ENCODE assay signal across 1 cellular context in the genomic region with DNA sequence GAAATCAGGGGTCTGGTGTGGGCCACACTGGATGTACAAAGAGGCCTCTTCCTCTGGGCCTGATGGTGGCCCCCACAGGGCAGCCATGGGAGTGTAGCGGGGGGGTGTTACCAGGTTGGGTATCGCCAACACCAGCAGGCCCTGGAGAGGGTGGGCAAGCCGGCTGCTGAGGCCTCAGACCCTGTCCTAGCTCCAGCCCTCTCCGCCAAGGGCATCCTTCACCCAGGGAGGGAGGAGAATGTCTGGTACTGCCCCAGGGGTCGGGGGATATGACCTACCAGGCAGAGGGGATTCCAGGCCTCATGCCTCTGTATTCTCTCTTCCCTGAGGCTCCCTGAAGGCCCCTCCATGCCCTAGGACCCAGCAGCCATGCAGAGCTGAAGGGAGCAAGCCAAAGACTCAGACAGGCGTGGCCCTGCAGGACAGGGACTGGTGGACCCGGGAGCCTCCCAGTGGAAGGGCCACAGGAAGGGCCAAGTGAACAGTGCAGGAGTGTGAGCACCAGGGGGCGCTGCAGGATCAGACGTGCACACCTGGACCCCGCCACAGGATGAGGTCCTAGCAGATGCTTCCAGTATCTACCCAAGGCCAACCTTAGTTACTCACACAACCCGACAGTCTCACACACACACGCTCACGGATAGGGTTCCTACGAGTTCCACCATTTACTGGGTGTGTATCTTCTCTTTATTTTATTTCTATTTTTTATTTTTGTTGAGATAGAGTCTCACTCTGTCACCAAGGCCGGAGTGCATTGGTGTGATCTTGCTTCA.
TF ChIP-seq lines count a peak whose summit lies in the region.

No MANE protein-coding gene starts in this region.

TF ChIP-seq in HepG2, 621 proteins besides CTCF, POLR2A, EP300 and RAD21 (continued from another document and continues in another):
- no peak for TF ChIP-seq E2F5 (CRISPR knock-in tag; conservative IDR thresholded peaks at IDR 0.05)
- TF ChIP-seq SP5 (CRISPR knock-in tag; IDR thresholded peaks at IDR 0.05; ENCODE audit: borderline replicate concordance, low read depth), result peak; percentile 75
- TF ChIP-seq, protein P1, sequence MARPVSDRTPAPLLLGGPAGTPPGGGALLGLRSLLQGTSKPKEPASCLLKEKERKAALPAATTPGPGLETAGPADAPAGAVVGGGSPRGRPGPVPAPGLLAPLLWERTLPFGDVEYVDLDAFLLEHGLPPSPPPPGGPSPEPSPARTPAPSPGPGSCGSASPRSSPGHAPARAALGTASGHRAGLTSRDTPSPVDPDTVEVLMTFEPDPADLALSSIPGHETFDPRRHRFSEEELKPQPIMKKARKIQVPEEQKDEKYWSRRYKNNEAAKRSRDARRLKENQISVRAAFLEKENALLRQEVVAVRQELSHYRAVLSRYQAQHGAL (CRISPR knock-in tag; IDR thresholded peaks at IDR 0.05; ENCODE audit: not compliant biosample characterization), result no peak
- TF ChIP-seq ZC3H4 (CRISPR knock-in tag; IDR thresholded peaks at IDR 0.05; ENCODE audit: borderline replicate concordance), result no peak
- TF ChIP-seq ISL2 (CRISPR knock-in tag; IDR thresholded peaks at IDR 0.05), result peak; percentile 28; the same call in 1 of the 2 replicates
- TF ChIP-seq MAF1 (CRISPR knock-in tag; IDR thresholded peaks at IDR 0.05; ENCODE audit: borderline replicate concordance), result no peak
- no peak for TF ChIP-seq ZNF552 (CRISPR knock-in tag; IDR thresholded peaks at IDR 0.05; ENCODE audit: borderline replicate concordance)
- TF ChIP-seq, protein P2, sequence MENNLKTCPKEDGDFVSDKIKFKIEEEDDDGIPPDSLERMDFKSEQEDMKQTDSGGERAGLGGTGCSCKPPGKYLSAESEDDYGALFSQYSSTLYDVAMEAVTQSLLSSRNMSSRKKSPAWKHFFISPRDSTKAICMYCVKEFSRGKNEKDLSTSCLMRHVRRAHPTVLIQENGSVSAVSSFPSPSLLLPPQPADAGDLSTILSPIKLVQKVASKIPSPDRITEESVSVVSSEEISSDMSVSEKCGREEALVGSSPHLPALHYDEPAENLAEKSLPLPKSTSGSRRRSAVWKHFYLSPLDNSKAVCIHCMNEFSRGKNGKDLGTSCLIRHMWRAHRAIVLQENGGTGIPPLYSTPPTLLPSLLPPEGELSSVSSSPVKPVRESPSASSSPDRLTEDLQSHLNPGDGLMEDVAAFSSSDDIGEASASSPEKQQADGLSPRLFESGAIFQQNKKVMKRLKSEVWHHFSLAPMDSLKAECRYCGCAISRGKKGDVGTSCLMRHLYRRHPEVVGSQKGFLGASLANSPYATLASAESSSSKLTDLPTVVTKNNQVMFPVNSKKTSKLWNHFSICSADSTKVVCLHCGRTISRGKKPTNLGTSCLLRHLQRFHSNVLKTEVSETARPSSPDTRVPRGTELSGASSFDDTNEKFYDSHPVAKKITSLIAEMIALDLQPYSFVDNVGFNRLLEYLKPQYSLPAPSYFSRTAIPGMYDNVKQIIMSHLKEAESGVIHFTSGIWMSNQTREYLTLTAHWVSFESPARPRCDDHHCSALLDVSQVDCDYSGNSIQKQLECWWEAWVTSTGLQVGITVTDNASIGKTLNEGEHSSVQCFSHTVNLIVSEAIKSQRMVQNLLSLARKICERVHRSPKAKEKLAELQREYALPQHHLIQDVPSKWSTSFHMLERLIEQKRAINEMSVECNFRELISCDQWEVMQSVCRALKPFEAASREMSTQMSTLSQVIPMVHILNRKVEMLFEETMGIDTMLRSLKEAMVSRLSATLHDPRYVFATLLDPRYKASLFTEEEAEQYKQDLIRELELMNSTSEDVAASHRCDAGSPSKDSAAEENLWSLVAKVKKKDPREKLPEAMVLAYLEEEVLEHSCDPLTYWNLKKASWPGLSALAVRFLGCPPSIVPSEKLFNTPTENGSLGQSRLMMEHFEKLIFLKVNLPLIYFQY (CRISPR knock-in tag; IDR thresholded peaks at IDR 0.05; ENCODE audit: borderline replicate concordance), result 0 out of 2 replicates have a peak, but pooled peaks have one; percentile 58
- no peak for TF ChIP-seq ZBTB20 (CRISPR knock-in tag; IDR thresholded peaks at IDR 0.05; ENCODE audit: borderline replicate concordance, low read depth)
- peak; percentile 42; the same call in 1 of the 2 replicates for TF ChIP-seq BCL6 (CRISPR knock-in tag; IDR thresholded peaks at IDR 0.05)
- no peak for TF ChIP-seq PAF1 (CRISPR knock-in tag; IDR thresholded peaks at IDR 0.05)
- TF ChIP-seq MLX (CRISPR knock-in tag; IDR thresholded peaks at IDR 0.05), result no peak
- TF ChIP-seq ZNF281 (CRISPR knock-in tag; IDR thresholded peaks at IDR 0.05; ENCODE audit: borderline replicate concordance), result no peak
- no peak for TF ChIP-seq ZNF629 (CRISPR knock-in tag; conservative IDR thresholded peaks at IDR 0.05)
- TF ChIP-seq ZNF720 (CRISPR knock-in tag; IDR thresholded peaks at IDR 0.05), result no peak
- TF ChIP-seq ZNF282 (IDR thresholded peaks at IDR 0.05; ENCODE audit: partially characterized antibody), result no peak
- no peak for TF ChIP-seq ZNF562 (CRISPR knock-in tag; IDR thresholded peaks at IDR 0.05; ENCODE audit: borderline replicate concordance)
- no peak for TF ChIP-seq ZBTB21 (CRISPR knock-in tag; IDR thresholded peaks at IDR 0.05)
- peak; percentile 94 for TF ChIP-seq ERF (CRISPR knock-in tag; IDR thresholded peaks at IDR 0.05)
- TF ChIP-seq ZNF878 (CRISPR knock-in tag; IDR thresholded peaks at IDR 0.05), result no peak
- no peak for TF ChIP-seq SNAI1 (CRISPR knock-in tag; IDR thresholded peaks at IDR 0.05; ENCODE audit: borderline replicate concordance)
- TF ChIP-seq SIX1 (CRISPR knock-in tag; IDR thresholded peaks at IDR 0.05; ENCODE audit: borderline replicate concordance), result no peak
- TF ChIP-seq ONECUT2 (CRISPR knock-in tag; IDR thresholded peaks at IDR 0.05), result no peak
- TF ChIP-seq ZNF30 (CRISPR knock-in tag; IDR thresholded peaks at IDR 0.05), result no peak
- no peak for TF ChIP-seq TGIF2 (CRISPR knock-in tag; IDR thresholded peaks at IDR 0.05)
- no peak for TF ChIP-seq ZC3H13 (CRISPR knock-in tag; IDR thresholded peaks at IDR 0.05)
- no peak for TF ChIP-seq ZNF503 (CRISPR knock-in tag; IDR thresholded peaks at IDR 0.05)
- peak; percentile 73; the same call in 1 of the 2 replicates for TF ChIP-seq ZNF761 (CRISPR knock-in tag; conservative IDR thresholded peaks at IDR 0.05)
- TF ChIP-seq ETV5 (CRISPR knock-in tag; IDR thresholded peaks at IDR 0.05; ENCODE audit: borderline replicate concordance), result peak; percentile 76
- no peak for TF ChIP-seq RFX3 (CRISPR knock-in tag; IDR thresholded peaks at IDR 0.05)
- TF ChIP-seq, protein P3, sequence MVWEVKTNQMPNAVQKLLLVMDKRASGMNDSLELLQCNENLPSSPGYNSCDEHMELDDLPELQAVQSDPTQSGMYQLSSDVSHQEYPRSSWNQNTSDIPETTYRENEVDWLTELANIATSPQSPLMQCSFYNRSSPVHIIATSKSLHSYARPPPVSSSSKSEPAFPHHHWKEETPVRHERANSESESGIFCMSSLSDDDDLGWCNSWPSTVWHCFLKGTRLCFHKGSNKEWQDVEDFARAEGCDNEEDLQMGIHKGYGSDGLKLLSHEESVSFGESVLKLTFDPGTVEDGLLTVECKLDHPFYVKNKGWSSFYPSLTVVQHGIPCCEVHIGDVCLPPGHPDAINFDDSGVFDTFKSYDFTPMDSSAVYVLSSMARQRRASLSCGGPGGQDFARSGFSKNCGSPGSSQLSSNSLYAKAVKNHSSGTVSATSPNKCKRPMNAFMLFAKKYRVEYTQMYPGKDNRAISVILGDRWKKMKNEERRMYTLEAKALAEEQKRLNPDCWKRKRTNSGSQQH (CRISPR knock-in tag; IDR thresholded peaks at IDR 0.05; ENCODE audit: low read depth), result peak; percentile 74; the same call in 1 of the 2 replicates
- TF ChIP-seq HDAC1 (CRISPR knock-in tag; IDR thresholded peaks at IDR 0.05), result peak; percentile 54; the same call in 1 of the 2 replicates
- no peak for TF ChIP-seq CREM (IDR thresholded peaks at IDR 0.05)
- TF ChIP-seq CREM (CRISPR knock-in tag; IDR thresholded peaks at IDR 0.05), result no peak
- TF ChIP-seq ZNF274 (CRISPR knock-in tag; IDR thresholded peaks at IDR 0.05), result peak; percentile 51
- no peak for TF ChIP-seq ZSCAN5A (CRISPR knock-in tag; IDR thresholded peaks at IDR 0.05; ENCODE audit: borderline replicate concordance)
- TF ChIP-seq GFI1 (CRISPR knock-in tag; IDR thresholded peaks at IDR 0.05; ENCODE audit: borderline replicate concordance), result 0 out of 2 replicates have a peak, but pooled peaks have one; percentile 32
- peak; percentile 87; the same call in 1 of the 2 replicates for TF ChIP-seq HMGXB3 (CRISPR knock-in tag; IDR thresholded peaks at IDR 0.05; ENCODE audit: borderline replicate concordance)
